Comparison of ENCODE assay signal across 1 cellular context in genomic region chr22:41831828-41832552, GRCh38.
A peak's percentile ranks its signal among the peaks of the same experiment; 100 is the strongest.
TF ChIP-seq lines count a peak whose summit lies in the region.

No MANE protein-coding gene starts in this region.

TF ChIP-seq in HepG2, 621 proteins besides CTCF, POLR2A, EP300 and RAD21 (continued from another document and continues in another):
- TF ChIP-seq, protein P1, sequence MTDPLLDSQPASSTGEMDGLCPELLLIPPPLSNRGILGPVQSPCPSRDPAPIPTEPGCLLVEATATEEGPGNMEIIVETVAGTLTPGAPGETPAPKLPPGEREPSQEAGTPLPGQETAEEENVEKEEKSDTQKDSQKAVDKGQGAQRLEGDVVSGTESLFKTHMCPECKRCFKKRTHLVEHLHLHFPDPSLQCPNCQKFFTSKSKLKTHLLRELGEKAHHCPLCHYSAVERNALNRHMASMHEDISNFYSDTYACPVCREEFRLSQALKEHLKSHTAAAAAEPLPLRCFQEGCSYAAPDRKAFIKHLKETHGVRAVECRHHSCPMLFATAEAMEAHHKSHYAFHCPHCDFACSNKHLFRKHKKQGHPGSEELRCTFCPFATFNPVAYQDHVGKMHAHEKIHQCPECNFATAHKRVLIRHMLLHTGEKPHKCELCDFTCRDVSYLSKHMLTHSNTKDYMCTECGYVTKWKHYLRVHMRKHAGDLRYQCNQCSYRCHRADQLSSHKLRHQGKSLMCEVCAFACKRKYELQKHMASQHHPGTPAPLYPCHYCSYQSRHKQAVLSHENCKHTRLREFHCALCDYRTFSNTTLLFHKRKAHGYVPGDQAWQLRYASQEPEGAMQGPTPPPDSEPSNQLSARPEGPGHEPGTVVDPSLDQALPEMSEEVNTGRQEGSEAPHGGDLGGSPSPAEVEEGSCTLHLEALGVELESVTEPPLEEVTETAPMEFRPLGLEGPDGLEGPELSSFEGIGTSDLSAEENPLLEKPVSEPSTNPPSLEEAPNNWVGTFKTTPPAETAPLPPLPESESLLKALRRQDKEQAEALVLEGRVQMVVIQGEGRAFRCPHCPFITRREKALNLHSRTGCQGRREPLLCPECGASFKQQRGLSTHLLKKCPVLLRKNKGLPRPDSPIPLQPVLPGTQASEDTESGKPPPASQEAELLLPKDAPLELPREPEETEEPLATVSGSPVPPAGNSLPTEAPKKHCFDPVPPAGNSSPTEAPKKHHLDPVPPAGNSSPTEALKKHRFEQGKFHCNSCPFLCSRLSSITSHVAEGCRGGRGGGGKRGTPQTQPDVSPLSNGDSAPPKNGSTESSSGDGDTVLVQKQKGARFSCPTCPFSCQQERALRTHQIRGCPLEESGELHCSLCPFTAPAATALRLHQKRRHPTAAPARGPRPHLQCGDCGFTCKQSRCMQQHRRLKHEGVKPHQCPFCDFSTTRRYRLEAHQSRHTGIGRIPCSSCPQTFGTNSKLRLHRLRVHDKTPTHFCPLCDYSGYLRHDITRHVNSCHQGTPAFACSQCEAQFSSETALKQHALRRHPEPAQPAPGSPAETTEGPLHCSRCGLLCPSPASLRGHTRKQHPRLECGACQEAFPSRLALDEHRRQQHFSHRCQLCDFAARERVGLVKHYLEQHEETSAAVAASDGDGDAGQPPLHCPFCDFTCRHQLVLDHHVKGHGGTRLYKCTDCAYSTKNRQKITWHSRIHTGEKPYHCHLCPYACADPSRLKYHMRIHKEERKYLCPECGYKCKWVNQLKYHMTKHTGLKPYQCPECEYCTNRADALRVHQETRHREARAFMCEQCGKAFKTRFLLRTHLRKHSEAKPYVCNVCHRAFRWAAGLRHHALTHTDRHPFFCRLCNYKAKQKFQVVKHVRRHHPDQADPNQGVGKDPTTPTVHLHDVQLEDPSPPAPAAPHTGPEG (CRISPR knock-in tag; IDR thresholded peaks at IDR 0.05): no peak
- no peak for TF ChIP-seq GABPB1 (CRISPR knock-in tag; IDR thresholded peaks at IDR 0.05)
- 0 out of 2 replicates have a peak, but pooled peaks have one; percentile 28 for TF ChIP-seq BATF2 (CRISPR knock-in tag; IDR thresholded peaks at IDR 0.05)
- TF ChIP-seq SP1 (IDR thresholded peaks at IDR 0.05): no peak
- TF ChIP-seq SP1 (CRISPR knock-in tag; IDR thresholded peaks at IDR 0.05): no peak
- no peak for TF ChIP-seq ZNF564 (CRISPR knock-in tag; IDR thresholded peaks at IDR 0.05)
- TF ChIP-seq ZNF264 (CRISPR knock-in tag; IDR thresholded peaks at IDR 0.05): no peak
- TF ChIP-seq ZNF720 (CRISPR knock-in tag; IDR thresholded peaks at IDR 0.05): no peak
- no peak for TF ChIP-seq GLMP (CRISPR knock-in tag; IDR thresholded peaks at IDR 0.05; ENCODE audit: borderline replicate concordance)
- no peak for TF ChIP-seq TBX3 (IDR thresholded peaks at IDR 0.05; ENCODE audit: borderline replicate concordance)
- no peak for TF ChIP-seq PLSCR1 (CRISPR knock-in tag; IDR thresholded peaks at IDR 0.05; ENCODE audit: borderline replicate concordance)
- TF ChIP-seq NR3C1 (CRISPR knock-in tag; IDR thresholded peaks at IDR 0.05): no peak
- no peak for TF ChIP-seq ZFAT (CRISPR knock-in tag; conservative IDR thresholded peaks at IDR 0.05)
- TF ChIP-seq CEBPG (CRISPR knock-in tag; IDR thresholded peaks at IDR 0.05): no peak
- TF ChIP-seq HIC2 (CRISPR knock-in tag; IDR thresholded peaks at IDR 0.05; ENCODE audit: low read depth): no peak
- TF ChIP-seq ZNF850 (CRISPR knock-in tag; conservative IDR thresholded peaks at IDR 0.05): peak; percentile 83; the same call in 1 of the 2 replicates
- TF ChIP-seq ZBTB43 (CRISPR knock-in tag; conservative IDR thresholded peaks at IDR 0.05): no peak
- no peak for TF ChIP-seq GLI4 (CRISPR knock-in tag; IDR thresholded peaks at IDR 0.05; ENCODE audit: borderline replicate concordance)
- TF ChIP-seq, protein P2, sequence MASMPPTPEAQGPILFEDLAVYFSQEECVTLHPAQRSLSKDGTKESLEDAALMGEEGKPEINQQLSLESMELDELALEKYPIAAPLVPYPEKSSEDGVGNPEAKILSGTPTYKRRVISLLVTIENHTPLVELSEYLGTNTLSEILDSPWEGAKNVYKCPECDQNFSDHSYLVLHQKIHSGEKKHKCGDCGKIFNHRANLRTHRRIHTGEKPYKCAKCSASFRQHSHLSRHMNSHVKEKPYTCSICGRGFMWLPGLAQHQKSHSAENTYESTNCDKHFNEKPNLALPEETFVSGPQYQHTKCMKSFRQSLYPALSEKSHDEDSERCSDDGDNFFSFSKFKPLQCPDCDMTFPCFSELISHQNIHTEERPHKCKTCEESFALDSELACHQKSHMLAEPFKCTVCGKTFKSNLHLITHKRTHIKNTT (CRISPR knock-in tag; IDR thresholded peaks at IDR 0.05): no peak
- no peak for TF ChIP-seq ETV6 (CRISPR knock-in tag; conservative IDR thresholded peaks at IDR 0.05)
- no peak for TF ChIP-seq KIAA2018 (CRISPR knock-in tag; IDR thresholded peaks at IDR 0.05; ENCODE audit: borderline replicate concordance)
- TF ChIP-seq KAT2B (IDR thresholded peaks at IDR 0.05; ENCODE audit: borderline replicate concordance, low read depth, low read length): no peak
- TF ChIP-seq, protein P3, sequence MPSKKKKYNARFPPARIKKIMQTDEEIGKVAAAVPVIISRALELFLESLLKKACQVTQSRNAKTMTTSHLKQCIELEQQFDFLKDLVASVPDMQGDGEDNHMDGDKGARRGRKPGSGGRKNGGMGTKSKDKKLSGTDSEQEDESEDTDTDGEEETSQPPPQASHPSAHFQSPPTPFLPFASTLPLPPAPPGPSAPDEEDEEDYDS (CRISPR knock-in tag; IDR thresholded peaks at IDR 0.05): no peak
- TF ChIP-seq RFX5 (IDR thresholded peaks at IDR 0.05; ENCODE audit: low read depth, low read length): no peak
- TF ChIP-seq LCORL (IDR thresholded peaks at IDR 0.05): no peak
- TF ChIP-seq LCORL (CRISPR knock-in tag; IDR thresholded peaks at IDR 0.05): no peak
- peak; percentile 92 for TF ChIP-seq KDM1A (CRISPR knock-in tag; IDR thresholded peaks at IDR 0.05)
- TF ChIP-seq, protein P4, sequence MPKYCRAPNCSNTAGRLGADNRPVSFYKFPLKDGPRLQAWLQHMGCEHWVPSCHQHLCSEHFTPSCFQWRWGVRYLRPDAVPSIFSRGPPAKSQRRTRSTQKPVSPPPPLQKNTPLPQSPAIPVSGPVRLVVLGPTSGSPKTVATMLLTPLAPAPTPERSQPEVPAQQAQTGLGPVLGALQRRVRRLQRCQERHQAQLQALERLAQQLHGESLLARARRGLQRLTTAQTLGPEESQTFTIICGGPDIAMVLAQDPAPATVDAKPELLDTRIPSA (CRISPR knock-in tag; IDR thresholded peaks at IDR 0.05; ENCODE audit: borderline replicate concordance): no peak
- TF ChIP-seq ZNF329 (CRISPR knock-in tag; IDR thresholded peaks at IDR 0.05; ENCODE audit: low read depth): no peak
- no peak for TF ChIP-seq GTF3A (CRISPR knock-in tag; conservative IDR thresholded peaks at IDR 0.05)
- TF ChIP-seq, protein P5, sequence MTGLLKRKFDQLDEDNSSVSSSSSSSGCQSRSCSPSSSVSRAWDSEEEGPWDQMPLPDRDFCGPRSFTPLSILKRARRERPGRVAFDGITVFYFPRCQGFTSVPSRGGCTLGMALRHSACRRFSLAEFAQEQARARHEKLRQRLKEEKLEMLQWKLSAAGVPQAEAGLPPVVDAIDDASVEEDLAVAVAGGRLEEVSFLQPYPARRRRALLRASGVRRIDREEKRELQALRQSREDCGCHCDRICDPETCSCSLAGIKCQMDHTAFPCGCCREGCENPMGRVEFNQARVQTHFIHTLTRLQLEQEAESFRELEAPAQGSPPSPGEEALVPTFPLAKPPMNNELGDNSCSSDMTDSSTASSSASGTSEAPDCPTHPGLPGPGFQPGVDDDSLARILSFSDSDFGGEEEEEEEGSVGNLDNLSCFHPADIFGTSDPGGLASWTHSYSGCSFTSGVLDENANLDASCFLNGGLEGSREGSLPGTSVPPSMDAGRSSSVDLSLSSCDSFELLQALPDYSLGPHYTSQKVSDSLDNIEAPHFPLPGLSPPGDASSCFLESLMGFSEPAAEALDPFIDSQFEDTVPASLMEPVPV (CRISPR knock-in tag; IDR thresholded peaks at IDR 0.05): no peak
- no peak for TF ChIP-seq SMARCE1 (IDR thresholded peaks at IDR 0.05; ENCODE audit: borderline replicate concordance)
